2 cellular contexts compared by ENCODE assay signal in the genomic region with DNA sequence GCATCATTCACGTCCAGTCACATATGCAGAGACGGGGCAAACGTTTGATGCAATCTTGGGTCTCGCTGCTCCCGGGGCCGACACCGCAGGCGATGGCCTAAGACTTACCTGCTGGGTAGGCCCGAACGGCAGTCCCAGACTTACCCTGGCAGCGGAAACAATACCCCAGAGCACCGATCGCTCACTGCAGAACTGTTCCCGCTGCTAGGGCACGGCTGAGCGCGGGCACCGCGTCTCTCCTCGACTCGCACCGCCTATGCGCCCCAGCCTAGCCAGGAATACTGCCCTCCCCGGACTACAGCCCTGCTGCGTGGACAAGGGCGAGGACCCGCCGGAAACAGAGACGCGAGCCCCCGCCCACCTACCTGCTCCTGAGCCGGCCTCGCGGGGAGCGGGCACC.
TF ChIP-seq lines count a peak whose summit lies in the region.

No MANE protein-coding gene starts in this region.

TF ChIP-seq in SK-N-SH, 30 proteins besides CTCF, POLR2A, EP300 and RAD21 (continued from another document):
- TF ChIP-seq, protein P1, sequence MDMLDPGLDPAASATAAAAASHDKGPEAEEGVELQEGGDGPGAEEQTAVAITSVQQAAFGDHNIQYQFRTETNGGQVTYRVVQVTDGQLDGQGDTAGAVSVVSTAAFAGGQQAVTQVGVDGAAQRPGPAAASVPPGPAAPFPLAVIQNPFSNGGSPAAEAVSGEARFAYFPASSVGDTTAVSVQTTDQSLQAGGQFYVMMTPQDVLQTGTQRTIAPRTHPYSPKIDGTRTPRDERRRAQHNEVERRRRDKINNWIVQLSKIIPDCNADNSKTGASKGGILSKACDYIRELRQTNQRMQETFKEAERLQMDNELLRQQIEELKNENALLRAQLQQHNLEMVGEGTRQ (IDR thresholded peaks at IDR 0.05; ENCODE audit: borderline replicate concordance, low read depth, low read length) = no peak
- TF ChIP-seq NFIC (IDR thresholded peaks at IDR 0.05; ENCODE audit: borderline replicate concordance) = no peak
- TF ChIP-seq TAF1 (IDR thresholded peaks at IDR 0.05; ENCODE audit: borderline replicate concordance, low read depth, low read length) = no peak
- TF ChIP-seq, protein P2, sequence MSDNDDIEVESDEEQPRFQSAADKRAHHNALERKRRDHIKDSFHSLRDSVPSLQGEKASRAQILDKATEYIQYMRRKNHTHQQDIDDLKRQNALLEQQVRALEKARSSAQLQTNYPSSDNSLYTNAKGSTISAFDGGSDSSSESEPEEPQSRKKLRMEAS (IDR thresholded peaks at IDR 0.05; ENCODE audit: low read depth) = no peak
- TF ChIP-seq, protein P3, sequence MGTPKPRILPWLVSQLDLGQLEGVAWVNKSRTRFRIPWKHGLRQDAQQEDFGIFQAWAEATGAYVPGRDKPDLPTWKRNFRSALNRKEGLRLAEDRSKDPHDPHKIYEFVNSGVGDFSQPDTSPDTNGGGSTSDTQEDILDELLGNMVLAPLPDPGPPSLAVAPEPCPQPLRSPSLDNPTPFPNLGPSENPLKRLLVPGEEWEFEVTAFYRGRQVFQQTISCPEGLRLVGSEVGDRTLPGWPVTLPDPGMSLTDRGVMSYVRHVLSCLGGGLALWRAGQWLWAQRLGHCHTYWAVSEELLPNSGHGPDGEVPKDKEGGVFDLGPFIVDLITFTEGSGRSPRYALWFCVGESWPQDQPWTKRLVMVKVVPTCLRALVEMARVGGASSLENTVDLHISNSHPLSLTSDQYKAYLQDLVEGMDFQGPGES (IDR thresholded peaks at IDR 0.05; ENCODE audit: low read depth, low read length) = no peak
- no peak for TF ChIP-seq ELF1 (IDR thresholded peaks at IDR 0.05)
- no peak for TF ChIP-seq RCOR1 (IDR thresholded peaks at IDR 0.05; ENCODE audit: low read length)
- TF ChIP-seq, protein P4, sequence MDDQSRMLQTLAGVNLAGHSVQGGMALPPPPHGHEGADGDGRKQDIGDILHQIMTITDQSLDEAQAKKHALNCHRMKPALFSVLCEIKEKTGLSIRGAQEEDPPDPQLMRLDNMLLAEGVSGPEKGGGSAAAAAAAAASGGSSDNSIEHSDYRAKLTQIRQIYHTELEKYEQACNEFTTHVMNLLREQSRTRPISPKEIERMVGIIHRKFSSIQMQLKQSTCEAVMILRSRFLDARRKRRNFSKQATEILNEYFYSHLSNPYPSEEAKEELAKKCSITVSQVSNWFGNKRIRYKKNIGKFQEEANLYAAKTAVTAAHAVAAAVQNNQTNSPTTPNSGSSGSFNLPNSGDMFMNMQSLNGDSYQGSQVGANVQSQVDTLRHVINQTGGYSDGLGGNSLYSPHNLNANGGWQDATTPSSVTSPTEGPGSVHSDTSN (IDR thresholded peaks at IDR 0.05) = no peak
- no peak for TF ChIP-seq EZH2phosphoT487 (IDR thresholded peaks at IDR 0.05; ENCODE audit: borderline replicate concordance, low read depth)
- TF ChIP-seq, protein P5, sequence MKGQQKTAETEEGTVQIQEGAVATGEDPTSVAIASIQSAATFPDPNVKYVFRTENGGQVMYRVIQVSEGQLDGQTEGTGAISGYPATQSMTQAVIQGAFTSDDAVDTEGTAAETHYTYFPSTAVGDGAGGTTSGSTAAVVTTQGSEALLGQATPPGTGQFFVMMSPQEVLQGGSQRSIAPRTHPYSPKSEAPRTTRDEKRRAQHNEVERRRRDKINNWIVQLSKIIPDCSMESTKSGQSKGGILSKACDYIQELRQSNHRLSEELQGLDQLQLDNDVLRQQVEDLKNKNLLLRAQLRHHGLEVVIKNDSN (IDR thresholded peaks at IDR 0.05; ENCODE audit: borderline replicate concordance, low read depth) = no peak
- no peak for TF ChIP-seq GABPA (IDR thresholded peaks at IDR 0.05; ENCODE audit: low read depth)
- TF ChIP-seq MEF2A (IDR thresholded peaks at IDR 0.05; ENCODE audit: borderline replicate concordance, low read depth) = no peak

TF ChIP-seq in SK-N-SH treated with all-trans-retinoic acid at 6 μM for 48 hours, 23 proteins besides CTCF, POLR2A, EP300 and RAD21 (continued from another document):
- TF ChIP-seq, protein P6, sequence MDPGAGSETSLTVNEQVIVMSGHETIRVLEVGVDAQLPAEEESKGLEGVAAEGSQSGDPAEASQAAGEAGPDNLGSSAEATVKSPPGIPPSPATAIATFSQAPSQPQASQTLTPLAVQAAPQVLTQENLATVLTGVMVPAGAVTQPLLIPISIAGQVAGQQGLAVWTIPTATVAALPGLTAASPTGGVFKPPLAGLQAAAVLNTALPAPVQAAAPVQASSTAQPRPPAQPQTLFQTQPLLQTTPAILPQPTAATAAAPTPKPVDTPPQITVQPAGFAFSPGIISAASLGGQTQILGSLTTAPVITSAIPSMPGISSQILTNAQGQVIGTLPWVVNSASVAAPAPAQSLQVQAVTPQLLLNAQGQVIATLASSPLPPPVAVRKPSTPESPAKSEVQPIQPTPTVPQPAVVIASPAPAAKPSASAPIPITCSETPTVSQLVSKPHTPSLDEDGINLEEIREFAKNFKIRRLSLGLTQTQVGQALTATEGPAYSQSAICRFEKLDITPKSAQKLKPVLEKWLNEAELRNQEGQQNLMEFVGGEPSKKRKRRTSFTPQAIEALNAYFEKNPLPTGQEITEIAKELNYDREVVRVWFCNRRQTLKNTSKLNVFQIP (CRISPR knock-in tag; IDR thresholded peaks at IDR 0.05; ENCODE audit: borderline replicate concordance, low read depth) = no peak
- TF ChIP-seq ZNF565 (CRISPR knock-in tag; conservative IDR thresholded peaks at IDR 0.05; ENCODE audit: low read depth) (no peak), ESRRG (CRISPR knock-in tag; IDR thresholded peaks at IDR 0.05) (no peak), TCF4 (CRISPR knock-in tag; IDR thresholded peaks at IDR 0.05; ENCODE audit: borderline replicate concordance) (no peak), CSDC2 (CRISPR knock-in tag; IDR thresholded peaks at IDR 0.05) (no peak), GLIS3 (CRISPR knock-in tag; IDR thresholded peaks at IDR 0.05) (no peak), ARNTL (CRISPR knock-in tag; IDR thresholded peaks at IDR 0.05; ENCODE audit: borderline replicate concordance, low read depth) (no peak), OSR1 (CRISPR knock-in tag; IDR thresholded peaks at IDR 0.05) (no peak), TOX (CRISPR knock-in tag; IDR thresholded peaks at IDR 0.05; ENCODE audit: borderline replicate concordance) (no peak)
- TF ChIP-seq, protein P7, sequence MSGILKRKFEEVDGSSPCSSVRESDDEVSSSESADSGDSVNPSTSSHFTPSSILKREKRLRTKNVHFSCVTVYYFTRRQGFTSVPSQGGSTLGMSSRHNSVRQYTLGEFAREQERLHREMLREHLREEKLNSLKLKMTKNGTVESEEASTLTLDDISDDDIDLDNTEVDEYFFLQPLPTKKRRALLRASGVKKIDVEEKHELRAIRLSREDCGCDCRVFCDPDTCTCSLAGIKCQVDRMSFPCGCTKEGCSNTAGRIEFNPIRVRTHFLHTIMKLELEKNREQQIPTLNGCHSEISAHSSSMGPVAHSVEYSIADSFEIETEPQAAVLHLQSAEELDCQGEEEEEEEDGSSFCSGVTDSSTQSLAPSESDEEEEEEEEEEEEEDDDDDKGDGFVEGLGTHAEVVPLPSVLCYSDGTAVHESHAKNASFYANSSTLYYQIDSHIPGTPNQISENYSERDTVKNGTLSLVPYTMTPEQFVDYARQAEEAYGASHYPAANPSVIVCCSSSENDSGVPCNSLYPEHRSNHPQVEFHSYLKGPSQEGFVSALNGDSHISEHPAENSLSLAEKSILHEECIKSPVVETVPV (CRISPR knock-in tag; IDR thresholded peaks at IDR 0.05) = no peak
- TF ChIP-seq, protein P8, sequence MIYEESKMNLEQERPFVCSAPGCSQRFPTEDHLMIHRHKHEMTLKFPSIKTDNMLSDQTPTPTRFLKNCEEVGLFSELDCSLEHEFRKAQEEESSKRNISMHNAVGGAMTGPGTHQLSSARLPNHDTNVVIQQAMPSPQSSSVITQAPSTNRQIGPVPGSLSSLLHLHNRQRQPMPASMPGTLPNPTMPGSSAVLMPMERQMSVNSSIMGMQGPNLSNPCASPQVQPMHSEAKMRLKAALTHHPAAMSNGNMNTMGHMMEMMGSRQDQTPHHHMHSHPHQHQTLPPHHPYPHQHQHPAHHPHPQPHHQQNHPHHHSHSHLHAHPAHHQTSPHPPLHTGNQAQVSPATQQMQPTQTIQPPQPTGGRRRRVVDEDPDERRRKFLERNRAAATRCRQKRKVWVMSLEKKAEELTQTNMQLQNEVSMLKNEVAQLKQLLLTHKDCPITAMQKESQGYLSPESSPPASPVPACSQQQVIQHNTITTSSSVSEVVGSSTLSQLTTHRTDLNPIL (CRISPR knock-in tag; IDR thresholded peaks at IDR 0.05; ENCODE audit: low read depth) = no peak
